ENCODE assay signal across 18 cellular contexts in genomic region chr4:140358281-140358680, GRCh38. TPM values are rescaled to one million over a fixed set of nuclear protein-coding genes. Genes with fewer than 3 reads are reported as not detected.
DNase-seq lines count a peak whose midpoint lies in the region; TF ChIP-seq lines count a peak whose summit lies in the region.
"Had no signal": no experiment of that assay in that cellular context is flagged by ENCODE, and none has a peak within 500 bp of the region (broad histone marks: within the 10 kb centered on the region; RNA-seq: fewer than 3 reads in every experiment).

No MANE protein-coding gene starts in this region.

- peak overlapping the region; percentile 26 for H3K4me3 ChIP-seq in endodermal cell (ENCODE audit: low read length)
- no peak overlapping the region for H3K4me3 ChIP-seq in neuronal stem cell (ENCODE audit: low read length in 2 of 2)
- H3K4me3 ChIP-seq in foreskin fibroblast (ENCODE audit: low read depth in 1 of 2, low read length in 2 of 2) = no peak overlapping the region

- no peak overlapping the region for H4K8ac ChIP-seq in neuronal stem cell (ENCODE audit: low read depth, low read length)

- H3K4me1 Mint-ChIP-seq in endodermal cell = peaks cover 35% of the 10 kb centered on the region

- H3K79me1 ChIP-seq in neuronal stem cell (ENCODE audit: low read depth, low read length) = no peaks in the 10 kb centered on the region

- H2BK15ac ChIP-seq in neuronal stem cell (ENCODE audit: low read length) = no peak overlapping the region

- peaks cover 6% of the 10 kb centered on the region for H3K27me3 Mint-ChIP-seq in endodermal cell (ENCODE audit: insufficient read depth)

- no peak overlapping the region for H3K4ac ChIP-seq in neuronal stem cell (ENCODE audit: low read length)

- no peak overlapping the region for H3K27ac ChIP-seq in endodermal cell (ENCODE audit: low read depth, low read length)
- no peak overlapping the region for H3K27ac ChIP-seq in neuronal stem cell (replicated peaks; ENCODE audit: low read length)
- H3K27ac ChIP-seq: C4-2B, HL-60 had no signal

- no peaks in the 10 kb centered on the region for H3K9me3 Mint-ChIP-seq in endodermal cell
- H3K9me3 Mint-ChIP-seq: CD4-positive, alpha-beta memory T cell; HFFc6 had no signal

- no peak overlapping the region for H3K4me3 Mint-ChIP-seq in endodermal cell
- H3K4me3 Mint-ChIP-seq: B cell; CD4-positive, alpha-beta memory T cell; HFFc6 had no signal

- peak overlapping the region; percentile 56 for H3K27ac Mint-ChIP-seq in endodermal cell
- H3K27ac Mint-ChIP-seq: B cell; CD4-positive, alpha-beta memory T cell; HFFc6 had no signal

- H3K23ac ChIP-seq in neuronal stem cell (ENCODE audit: low read depth, low read length, poor library complexity) = no peak overlapping the region

- H3K36me3 Mint-ChIP-seq in endodermal cell (ENCODE audit: low read depth) = no peaks in the 10 kb centered on the region
- H3K36me3 Mint-ChIP-seq: CD4-positive, alpha-beta memory T cell had no signal

- no peaks in the 10 kb centered on the region for H3K36me3 ChIP-seq in endodermal cell (ENCODE audit: control insufficient read depth, insufficient read depth, low read length)
- no peaks in the 10 kb centered on the region for H3K36me3 ChIP-seq in neuronal stem cell (replicated peaks in 1 of 2; ENCODE audit: control insufficient read depth in 2 of 2, insufficient read depth in 2 of 2, low read length in 2 of 2)

- H3K27me3 ChIP-seq in endodermal cell (ENCODE audit: control insufficient read depth, insufficient read depth, low read length, poor library complexity, severe bottlenecking) (no peaks in the 10 kb centered on the region), neuronal stem cell (ENCODE audit: control insufficient read depth in 3 of 3, insufficient read depth in 3 of 3, low read depth in 1 of 3, low read length in 3 of 3) (no peaks in the 10 kb centered on the region)

- H3K4me2 ChIP-seq in neuronal stem cell (ENCODE audit: insufficient read depth, low read length, poor library complexity, severe bottlenecking) = no peak overlapping the region

- H3K9ac ChIP-seq in endodermal cell (ENCODE audit: extremely low read depth, low read length, poor library complexity, severe bottlenecking) (no peak overlapping the region), neuronal stem cell (ENCODE audit: low read depth, low read length, poor library complexity) (no peak overlapping the region)

- peaks cover 6% of the 10 kb centered on the region for H3K4me1 ChIP-seq in endodermal cell (ENCODE audit: control insufficient read depth, insufficient read depth, low read length)
- H3K4me1 ChIP-seq in neuronal stem cell (ENCODE audit: control insufficient read depth in 2 of 2, insufficient read depth in 1 of 2, low read depth in 1 of 2, low read length in 2 of 2) = peaks cover 7 to 10% of the 10 kb centered on the region in 2 donors

- no peak overlapping the region for H4K91ac ChIP-seq in neuronal stem cell (ENCODE audit: low read depth, low read length, poor library complexity)

- no peak overlapping the region for H2BK12ac ChIP-seq in neuronal stem cell (ENCODE audit: low read length)

- H2BK5ac ChIP-seq in neuronal stem cell (ENCODE audit: low read length) = no peak overlapping the region

- no peaks in the 10 kb centered on the region for H3K9me3 ChIP-seq in endodermal cell (ENCODE audit: control insufficient read depth, low read length)
- H3K9me3 ChIP-seq in neuronal stem cell (replicated peaks in 1 of 2; ENCODE audit: control insufficient read depth in 2 of 2, insufficient read depth in 1 of 2, low read depth in 1 of 2, low read length in 2 of 2) = no peaks in the 10 kb centered on the region

- no peak overlapping the region for H3K14ac ChIP-seq in neuronal stem cell (ENCODE audit: low read length)

- H2BK120ac ChIP-seq in neuronal stem cell (ENCODE audit: low read depth, low read length) = no peak overlapping the region

- no peak overlapping the region for H2AFZ ChIP-seq in neuronal stem cell (ENCODE audit: low read length)

- no peak overlapping the region for H3K18ac ChIP-seq in neuronal stem cell (ENCODE audit: low read length)

- 8% methylated on average over 1 of the region's 1 CpG; no CpG with 5 or more reads in 1 of the 2 experiments for WGBS in endodermal cell (ENCODE audit: insufficient coverage in 1 of 2, insufficient read length in 1 of 2), 2 experiments
- WGBS in neuronal stem cell (ENCODE audit: extremely low coverage in 2 of 2, insufficient read length in 2 of 2, insufficient replicate concordance in 1 of 2), 2 donors = no CpG with 5 or more reads among the region's 1 CpG

- no peak for TF ChIP-seq CTCF in endodermal cell (conservative IDR thresholded peaks at IDR 0.05)
- no peak for TF ChIP-seq CTCF in foreskin fibroblast (IDR thresholded peaks at IDR 0.05; ENCODE audit: low read depth, low read length)

- DNase-seq in GF-D8 (lab: John Stamatoyannopoulos, UW) (peak; percentile 7), UCSD-AML1 (lab: John Stamatoyannopoulos, UW; ENCODE audit: unreplicated experiment) (peak; percentile 18), endodermal cell (no peak), pulmonary artery endothelial cell (ENCODE audit: low read depth, low spot score) (peak; percentile 2), neuronal stem cell (ENCODE audit: low spot score) (no peak), foreskin fibroblast (no peak), NCI-H524 (lab: John Stamatoyannopoulos, UW) (no peak), HT-29 (ENCODE audit: low spot score) (no peak)
- DNase-seq: CD4-positive, alpha-beta memory T cell; COR-L47; DMS153; DMS79 treated with DMSO at 0.1 percent for 48 hours; EL; HCEC 1CT; HFFc6 had no signal

- H2AK5ac ChIP-seq in neuronal stem cell (ENCODE audit: low read depth, low read length) = no peak overlapping the region

RNA-seq across cellular contexts. Expression of gene SCOC, which starts 15.2 kb away (rescaled TPM):
- 10 to 100 TPM; 60.8 to 79.9 TPM for total RNA-seq in endodermal cell
- polyA plus RNA-seq in endodermal cell (2013, experiment 1 of 2) = 98.4 TPM
- 103 TPM for polyA plus RNA-seq in endodermal cell (2013, experiment 2 of 2)
- 32.6 and 45.2 TPM in 2 replicates for total RNA-seq in pulmonary artery endothelial cell
- 60.4 TPM for polyA plus RNA-seq in neuronal stem cell (2013, experiment 1 of 2)
- 61.6 TPM for polyA plus RNA-seq in neuronal stem cell (2013, experiment 2 of 2)
- 9.5 and 10.8 TPM in 2 replicates for total RNA-seq in HT-29 (2014; rRNA removed; shearing (Covaris generic))

Comparison
In these comparisons a context has a peak if more than half of its experiments do, and no peak if none do; other contexts are left out.
1. DNase-seq: peak in GF-D8 (single experiment), UCSD-AML1 (single experiment) and pulmonary artery endothelial cell (single experiment); none in endodermal cell (single experiment), neuronal stem cell (single experiment), foreskin fibroblast (0 of 2), NCI-H524 (0 of 2) and HT-29 (single experiment).